ENCODE assay signal across 24 cellular contexts in the genomic region with DNA sequence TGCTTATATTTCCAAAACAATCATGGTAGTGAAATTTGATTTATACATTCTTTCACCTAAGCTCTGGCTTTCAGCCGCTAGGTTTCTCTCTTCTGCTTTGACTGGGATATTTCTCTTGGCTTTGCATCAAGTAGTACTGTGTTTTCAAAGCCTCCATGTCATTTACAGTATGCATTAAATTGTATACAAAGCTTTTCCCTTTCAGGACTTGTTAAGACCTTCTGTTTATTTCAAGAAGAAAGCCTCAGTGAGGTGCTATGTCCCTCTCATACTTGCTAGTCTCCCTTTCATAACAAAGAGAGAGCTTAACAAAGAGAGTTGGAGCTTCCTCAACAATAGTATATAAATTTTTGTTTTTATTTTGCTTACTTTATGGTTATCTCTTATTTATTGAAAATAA.
"Had no signal": no experiment of that assay in that cellular context is flagged by ENCODE, and none has a peak within 500 bp of the region (broad histone marks: within the 10 kb centered on the region; RNA-seq: fewer than 3 reads in every experiment).

No MANE protein-coding gene starts in this region.

- H3K36me3 Mint-ChIP-seq: naive thymus-derived CD4-positive, alpha-beta T cell had no signal

- H3K27ac ChIP-seq: prostate gland, right atrium auricular region, suprapubic skin, transverse colon, upper lobe of right lung, uterus had no signal

- H3K4me1 Mint-ChIP-seq: stimulated activated naive CD8-positive, alpha-beta T cell treated with anti-CD3 and anti-CD28 coated beads, Interleukin-15, amount 100 ng/mL, for 72 hours had no signal

- H3K4me3 Mint-ChIP-seq: dendritic cell treated with granulocyte-macrophage colony-stimulating factor and Interleukin-4, amounts not matched to agents 40 ng/mL and 50 ng/mL, for 4 days; effector memory CD8-positive, alpha-beta T cell; naive thymus-derived CD4-positive, alpha-beta T cell; nephron; stimulated activated naive CD8-positive, alpha-beta T cell treated with anti-CD3 and anti-CD28 coated beads, Interleukin-15, amount 100 ng/mL, for 72 hours had no signal

- H3K9me3 Mint-ChIP-seq: dendritic cell treated with granulocyte-macrophage colony-stimulating factor and Interleukin-4, amounts not matched to agents 40 ng/mL and 50 ng/mL, for 4 days; effector memory CD8-positive, alpha-beta T cell; stimulated activated naive CD8-positive, alpha-beta T cell treated with anti-CD3 and anti-CD28 coated beads, Interleukin-15, amount 100 ng/mL, for 72 hours had no signal

- H3K9me3 ChIP-seq: prostate gland, right atrium auricular region, suprapubic skin, transverse colon, upper lobe of right lung, uterus had no signal

- DNase-seq: effector memory CD8-positive, alpha-beta T cell; hypothalamus; kidney; mesenchymal stem cell; midbrain; naive thymus-derived CD4-positive, alpha-beta T cell; nucleus accumbens; stimulated activated CD4-positive, alpha-beta T cell treated with anti-CD3 and anti-CD28 coated beads, Interleukin-12 subunit alpha, Interleukin-12 subunit beta, amount 100 ng/mL, for 4 hours; stimulated activated CD4-positive, alpha-beta T cell treated with anti-CD3 and anti-CD28 coated beads, Interleukin-1b, Interleukin-23, amount 100 ng/mL, for 48 hours; stimulated activated CD4-positive, alpha-beta T cell treated with anti-CD3 and anti-CD28 coated beads, Interleukin-4, amount 100 ng/mL, for 1 hour; stimulated activated CD8-positive, alpha-beta memory T cell treated with anti-CD3 and anti-CD28 coated beads, Interleukin-4, amount 100 ng/mL, for 48 hours; stimulated activated naive CD4-positive, alpha-beta T cell; stimulated activated naive CD8-positive, alpha-beta T cell treated with anti-CD3 and anti-CD28 coated beads, Interleukin-15, amount 100 ng/mL, for 72 hours; transverse colon; upper lobe of right lung; uterus had no signal

- H3K4me1 ChIP-seq: prostate gland, suprapubic skin, transverse colon, upper lobe of right lung, uterus had no signal

- H3K27ac Mint-ChIP-seq: dendritic cell treated with granulocyte-macrophage colony-stimulating factor and Interleukin-4, amounts not matched to agents 40 ng/mL and 50 ng/mL, for 4 days; effector memory CD8-positive, alpha-beta T cell; naive thymus-derived CD4-positive, alpha-beta T cell; nephron; stimulated activated naive CD8-positive, alpha-beta T cell treated with anti-CD3 and anti-CD28 coated beads, Interleukin-15, amount 100 ng/mL, for 72 hours had no signal

- H3K4me3 ChIP-seq: prostate gland, right atrium auricular region, smooth muscle cell, suprapubic skin, transverse colon, upper lobe of right lung, uterus had no signal

- ATAC-seq: effector memory CD8-positive, alpha-beta T cell; left lobe of liver; naive thymus-derived CD4-positive, alpha-beta T cell; sciatic nerve; stimulated activated naive CD8-positive, alpha-beta T cell treated with anti-CD3 and anti-CD28 coated beads, Interleukin-15, amount 100 ng/mL, for 72 hours; upper lobe of right lung had no signal

- H3K27me3 Mint-ChIP-seq: dendritic cell treated with granulocyte-macrophage colony-stimulating factor and Interleukin-4, amounts not matched to agents 40 ng/mL and 50 ng/mL, for 4 days had no signal

- H3K36me3 ChIP-seq: prostate gland, right atrium auricular region, suprapubic skin, transverse colon, upper lobe of right lung, uterus had no signal

- H3K27me3 ChIP-seq: right atrium auricular region, suprapubic skin, transverse colon, upper lobe of right lung, uterus had no signal

- H3K4me2 ChIP-seq: smooth muscle cell had no signal
